In genomic region chr5:1167728-1168709, GRCh38 we compare ENCODE assay signal across 8 cellular contexts. TPM values are rescaled to one million over a fixed set of nuclear protein-coding genes. Genes with fewer than 3 reads are reported as not detected.
DNase-seq lines count a peak whose midpoint lies in the region; ATAC-seq and TF ChIP-seq lines count a peak whose summit lies in the region.

No MANE protein-coding gene starts in this region.

- H4K5ac ChIP-seq in mesendoderm (ENCODE audit: low read length) = no peak overlapping the region

- H3K79me1 ChIP-seq in mesendoderm (ENCODE audit: low read length) = no peaks in the 10 kb centered on the region

- no peak overlapping the region for H3K9ac ChIP-seq in mesendoderm (ENCODE audit: low read length)

- H3K36me3 Mint-ChIP-seq in activated CD8-positive, alpha-beta T cell treated with anti-CD3 and anti-CD28 coated beads for 36 hours (ENCODE audit: low read depth) = no peaks in the 10 kb centered on the region

- H2BK5ac ChIP-seq in mesendoderm (ENCODE audit: low read length) = no peak overlapping the region

- no peak overlapping the region for H2BK15ac ChIP-seq in mesendoderm (replicated peaks; ENCODE audit: low read depth)

- TF ChIP-seq CTCF in activated CD8-positive, alpha-beta T cell treated with anti-CD3 and anti-CD28 coated beads for 36 hours (IDR thresholded peaks at IDR 0.05) = peak; percentile 80

- no CpG with 5 or more reads among the region's 28 CpGs for WGBS in mesendoderm (ENCODE audit: extremely low coverage, insufficient coverage, low lambda C conversion rate)

- CTCF ChIA-PET in activated CD8-positive, alpha-beta T cell treated with anti-CD3 and anti-CD28 coated beads for 36 hours (lab: Charles Lee) = interaction anchor here (0.8 to 3.1 kb wide), 25 partner anchors 11 to 486 kb away, joined by 3 to 25 read pairs (median 4); no protein-coding TSS in a partner anchor

- H2BK120ac ChIP-seq in mesendoderm (ENCODE audit: low read depth, low read length) = no peak overlapping the region

- ATAC-seq in GM18907 (IDR thresholded peaks at IDR 0.05; ENCODE audit: unreplicated experiment) = peak; percentile 76
- peak; percentile 56 for ATAC-seq in HG03442 (IDR thresholded peaks at IDR 0.05; ENCODE audit: unreplicated experiment)
- peak; percentile 87 for ATAC-seq in activated CD8-positive, alpha-beta T cell treated with anti-CD3 and anti-CD28 coated beads for 36 hours

- no peaks in the 10 kb centered on the region for H3K9me3 ChIP-seq in effector memory CD4-positive, alpha-beta T cell (ENCODE audit: control insufficient read depth, low read length)

- no peak overlapping the region for H3K18ac ChIP-seq in mesendoderm (ENCODE audit: low read length)

- DNase-seq in ACHN (peak; percentile 57), NCI-H748 treated with DMSO at 0.1 percent for 48 hours (lab: John Stamatoyannopoulos, UW) (peak; percentile 89), mesendoderm (peak; percentile 67)
- peak; percentile 79 for DNase-seq in activated CD8-positive, alpha-beta T cell treated with anti-CD3 and anti-CD28 coated beads for 36 hours
- peak; percentile 31 to 55 (median 31) for DNase-seq in effector memory CD4-positive, alpha-beta T cell
- peak; percentile 21 for DNase-seq in stimulated activated CD8-positive, alpha-beta memory T cell treated with anti-CD3 and anti-CD28 coated beads, Interleukin-15, amount 100 ng/mL, for 24 hours (ENCODE audit: low read depth)

- peak overlapping the region; percentile 27 for H3K4me3 ChIP-seq in effector memory CD4-positive, alpha-beta T cell (ENCODE audit: insufficient read depth, low read depth, low read length, poor library complexity, severe bottlenecking)
- no peak overlapping the region for H3K4me3 ChIP-seq in mesendoderm (ENCODE audit: low read length)

- H3K23ac ChIP-seq in mesendoderm (ENCODE audit: low read length) = no peak overlapping the region

- H3K4me2 ChIP-seq in mesendoderm (ENCODE audit: low read length) = no peak overlapping the region

- peaks cover 5% of the 10 kb centered on the region for H3K4me1 Mint-ChIP-seq in activated CD8-positive, alpha-beta T cell treated with anti-CD3 and anti-CD28 coated beads for 36 hours (ENCODE audit: low read depth)

- no peaks in the 10 kb centered on the region for H3K9me3 Mint-ChIP-seq in activated CD8-positive, alpha-beta T cell treated with anti-CD3 and anti-CD28 coated beads for 36 hours

- no peaks in the 10 kb centered on the region for H3K27me3 ChIP-seq in effector memory CD4-positive, alpha-beta T cell (replicated peaks; ENCODE audit: control insufficient read depth, insufficient read depth, low read length, poor library complexity, severe bottlenecking)
- no peaks in the 10 kb centered on the region for H3K27me3 ChIP-seq in mesendoderm (ENCODE audit: insufficient read depth, low read length, poor library complexity)

- no peak overlapping the region for H3K4ac ChIP-seq in mesendoderm (ENCODE audit: low read depth, low read length)

- POLR2A ChIA-PET in activated CD8-positive, alpha-beta T cell treated with anti-CD3 and anti-CD28 coated beads for 36 hours (lab: Charles Lee) = interaction anchor here (0.7 kb wide), 1 partner anchor 59 kb away, joined by 3 read pairs; no protein-coding TSS in a partner anchor

- H2AK5ac ChIP-seq in mesendoderm (ENCODE audit: low read length) = no peak overlapping the region

- in situ Hi-C loops in ACHN (cut with HindIII; ENCODE audit: low pct_ligation_motif_present, low pct_unique_long_range_greater_than_20kb, low sequenced_read_pairs) = no loop called here

- peaks cover 8% of the 10 kb centered on the region for H3K4me1 ChIP-seq in effector memory CD4-positive, alpha-beta T cell (ENCODE audit: control insufficient read depth, insufficient read depth, low read length, poor library complexity, severe bottlenecking)
- H3K4me1 ChIP-seq in mesendoderm (ENCODE audit: control insufficient read depth, low read depth, low read length) = no peaks in the 10 kb centered on the region

- H3K27me3 Mint-ChIP-seq in activated CD8-positive, alpha-beta T cell treated with anti-CD3 and anti-CD28 coated beads for 36 hours = peaks cover 10% of the 10 kb centered on the region

- no peak overlapping the region for H4K8ac ChIP-seq in mesendoderm (ENCODE audit: low read depth, low read length)

- H3K27ac ChIP-seq in effector memory CD4-positive, alpha-beta T cell (ENCODE audit: insufficient read depth, low read length, poor library complexity, severe bottlenecking) = no peak overlapping the region
- no peak overlapping the region for H3K27ac ChIP-seq in mesendoderm (ENCODE audit: low read depth, low read length)

- H3K56ac ChIP-seq in mesendoderm (ENCODE audit: low read length) = no peak overlapping the region

- peak overlapping the region; percentile 55 for H3K4me3 Mint-ChIP-seq in activated CD8-positive, alpha-beta T cell treated with anti-CD3 and anti-CD28 coated beads for 36 hours

- H3K79me2 ChIP-seq in mesendoderm (ENCODE audit: control insufficient read depth, insufficient read depth, low read length) = no peaks in the 10 kb centered on the region

- no peaks in the 10 kb centered on the region for H3K36me3 ChIP-seq in effector memory CD4-positive, alpha-beta T cell (ENCODE audit: control insufficient read depth, insufficient read depth, low read length)
- H3K36me3 ChIP-seq in mesendoderm (ENCODE audit: control insufficient read depth, insufficient read depth, low read length) = no peaks in the 10 kb centered on the region

- intact Hi-C loops in activated CD8-positive, alpha-beta T cell treated with anti-CD3 and anti-CD28 coated beads for 36 hours (cut with micrococcal nuclease) = loop anchor here (5.0 kb wide), 1 partner anchor 474 kb away; no protein-coding TSS in a partner anchor

- no peak overlapping the region for H3K27ac Mint-ChIP-seq in activated CD8-positive, alpha-beta T cell treated with anti-CD3 and anti-CD28 coated beads for 36 hours

RNA-seq across cellular contexts. Expression of gene SLC6A19, which starts 33.4 kb away (rescaled TPM):
- not detected for total RNA-seq in activated CD8-positive, alpha-beta T cell treated with anti-CD3 and anti-CD28 coated beads for 36 hours
- not detected for polyA plus RNA-seq in mesendoderm (2013, experiment 1 of 2)
- polyA plus RNA-seq in mesendoderm (2013, experiment 2 of 2) = not detected

RNA-seq across cellular contexts. Expression of gene SLC12A7, which starts 56.2 kb away (rescaled TPM):
- 10 to 100 TPM; 21.6 to 24.8 TPM for total RNA-seq in activated CD8-positive, alpha-beta T cell treated with anti-CD3 and anti-CD28 coated beads for 36 hours
- 8.6 TPM for polyA plus RNA-seq in mesendoderm (2013, experiment 1 of 2)
- polyA plus RNA-seq in mesendoderm (2013, experiment 2 of 2) = 8.4 TPM

RNA-seq across cellular contexts. Expression of gene SLC6A18, which starts 57.2 kb away (rescaled TPM):
- total RNA-seq in activated CD8-positive, alpha-beta T cell treated with anti-CD3 and anti-CD28 coated beads for 36 hours = not detected
- polyA plus RNA-seq in mesendoderm (2013, experiment 1 of 2) = not detected
- polyA plus RNA-seq in mesendoderm (2013, experiment 2 of 2) = not detected

Comparison
In these comparisons a context has a peak if more than half of its experiments do, and no peak if none do; other contexts are left out.
1. DNase-seq: peak in every context shown above with its lines; median percentile 89 in NCI-H748 treated with DMSO at 0.1 percent for 48 hours; 79 in activated CD8-positive, alpha-beta T cell treated with anti-CD3 and anti-CD28 coated beads for 36 hours; 67 in mesendoderm; 57 in ACHN; 31 in effector memory CD4-positive, alpha-beta T cell; 21 in stimulated activated CD8-positive, alpha-beta memory T cell treated with anti-CD3 and anti-CD28 coated beads, Interleukin-15, amount 100 ng/mL, for 24 hours.